8 cellular contexts compared by ENCODE assay signal in genomic region chr22:50622723-50623327, GRCh38. TPM values are rescaled to one million over a fixed set of nuclear protein-coding genes. Genes with fewer than 3 reads are reported as not detected.
DNase-seq lines count a peak whose midpoint lies in the region; ATAC-seq and TF ChIP-seq lines count a peak whose summit lies in the region.

No MANE protein-coding gene starts in this region.

- no peaks in the 10 kb centered on the region for H3K9me3 Mint-ChIP-seq in activated naive CD8-positive, alpha-beta T cell treated with anti-CD3 and anti-CD28 coated beads, Interleukin-2, amount 10 ng/mL, durations not matched to agents 7 days and 5 days

- DNase-seq in NCI-H2029 (lab: John Stamatoyannopoulos, UW) (peak; percentile 73), NCI-H524 (lab: John Stamatoyannopoulos, UW) (no peak), Right ventricle myocardium superior (no peak), GM19240 (ENCODE audit: insufficient read length, low spot score) (no peak)
- DNase-seq in activated naive CD8-positive, alpha-beta T cell treated with anti-CD3 and anti-CD28 coated beads, Interleukin-2, amount 10 ng/mL, durations not matched to agents 7 days and 5 days, result no peak

- H3K27me3 ChIP-seq in DOHH2 (ENCODE audit: control insufficient read depth, low read length), result no peaks in the 10 kb centered on the region
- H3K27me3 ChIP-seq in neutrophil, result peaks cover 6% of the 10 kb centered on the region

- intact Hi-C loops in Right ventricle myocardium superior (cut with DNase I), result loop anchor here (5.0 kb wide), 2 partner anchors 46 to 49 kb away; partner anchors contain the start of genes CPT1B and SHANK3

- TF ChIP-seq CTCF in DOHH2 (IDR thresholded peaks at IDR 0.05; ENCODE audit: low read depth, low read length, poor library complexity, severe bottlenecking), result no peak
- no peak for TF ChIP-seq CTCF in neutrophil (IDR thresholded peaks at IDR 0.05)

- peaks cover 8% of the 10 kb centered on the region for H3K79me2 ChIP-seq in DOHH2 (ENCODE audit: control insufficient read depth, low read length)

- ATAC-seq in activated naive CD8-positive, alpha-beta T cell treated with anti-CD3 and anti-CD28 coated beads, Interleukin-2, amount 10 ng/mL, durations not matched to agents 7 days and 5 days (ENCODE audit: low read depth), result no peak
- ATAC-seq in HG03460 (IDR thresholded peaks at IDR 0.05; ENCODE audit: unreplicated experiment) (no peak), Right ventricle myocardium superior (ENCODE audit: poor library complexity) (no peak)

- peak overlapping the region; percentile 85 for H3K4me2 ChIP-seq in DOHH2 (ENCODE audit: low read length)

- H4K20me1 ChIP-seq in DOHH2 (ENCODE audit: control insufficient read depth, insufficient read depth, low read depth, low read length), result no peaks in the 10 kb centered on the region

- peak overlapping the region; percentile 99 for H3K27ac Mint-ChIP-seq in activated naive CD8-positive, alpha-beta T cell treated with anti-CD3 and anti-CD28 coated beads, Interleukin-2, amount 10 ng/mL, durations not matched to agents 7 days and 5 days

- no peaks in the 10 kb centered on the region for H3K9me2 ChIP-seq in DOHH2 (replicated peaks; ENCODE audit: control insufficient read depth, low read length)

- H3K4me3 ChIP-seq in DOHH2 (ENCODE audit: low read length) (peak overlapping the region; percentile 75), neutrophil (ENCODE audit: low read depth in 1 of 2, low read length in 1 of 2) (peak overlapping the region; percentile 46 to 53)

- no peaks in the 10 kb centered on the region for H3K36me3 ChIP-seq in DOHH2 (ENCODE audit: control insufficient read depth, low read length)
- peaks cover 29% of the 10 kb centered on the region for H3K36me3 ChIP-seq in neutrophil

- peaks cover 3% of the 10 kb centered on the region for H3K36me3 Mint-ChIP-seq in activated naive CD8-positive, alpha-beta T cell treated with anti-CD3 and anti-CD28 coated beads, Interleukin-2, amount 10 ng/mL, durations not matched to agents 7 days and 5 days

- peak overlapping the region; percentile 79 for H3K27ac ChIP-seq in DOHH2 (ENCODE audit: low read depth, low read length)
- H3K27ac ChIP-seq in neutrophil, result peak overlapping the region; percentile 98

- peaks cover 46% of the 10 kb centered on the region for H3K4me1 Mint-ChIP-seq in activated naive CD8-positive, alpha-beta T cell treated with anti-CD3 and anti-CD28 coated beads, Interleukin-2, amount 10 ng/mL, durations not matched to agents 7 days and 5 days

- H3K27me3 Mint-ChIP-seq in activated naive CD8-positive, alpha-beta T cell treated with anti-CD3 and anti-CD28 coated beads, Interleukin-2, amount 10 ng/mL, durations not matched to agents 7 days and 5 days, result no peaks in the 10 kb centered on the region

- H3K4me3 Mint-ChIP-seq in activated naive CD8-positive, alpha-beta T cell treated with anti-CD3 and anti-CD28 coated beads, Interleukin-2, amount 10 ng/mL, durations not matched to agents 7 days and 5 days, result peak overlapping the region; percentile 84

- POLR2A ChIA-PET in activated naive CD8-positive, alpha-beta T cell treated with anti-CD3 and anti-CD28 coated beads, Interleukin-2, amount 10 ng/mL, durations not matched to agents 7 days and 5 days (lab: Charles Lee), result interaction anchor here (0.6 to 6.1 kb wide), 4 partner anchors 47 to 154 kb away, joined by 4 to 247 read pairs (median 47); partner anchors contain the start of genes KLHDC7B, SCO2 and TYMP

- H3K4me1 ChIP-seq in DOHH2 (ENCODE audit: control insufficient read depth, low read length) (peaks cover 41% of the 10 kb centered on the region), neutrophil (ENCODE audit: control insufficient read depth in 1 of 2, insufficient read depth in 1 of 2, low read depth in 1 of 2, low read length in 1 of 2) (peaks cover 50 to 52% of the 10 kb centered on the region in 2 experiments)

- no peaks in the 10 kb centered on the region for H3K9me3 ChIP-seq in DOHH2 (ENCODE audit: control insufficient read depth, insufficient read depth, low read length)
- no peaks in the 10 kb centered on the region for H3K9me3 ChIP-seq in neutrophil

- H3F3A ChIP-seq in DOHH2 (ENCODE audit: control insufficient read depth, insufficient read depth), result peaks cover 15% of the 10 kb centered on the region

RNA-seq across cellular contexts. Expression of gene ARSA, which starts 5.1 kb away (rescaled TPM):
- total RNA-seq in activated naive CD8-positive, alpha-beta T cell treated with anti-CD3 and anti-CD28 coated beads, Interleukin-2, amount 10 ng/mL, durations not matched to agents 7 days and 5 days, result 10 to 100 TPM; 65.2 to 65.4 TPM
- 19.1 TPM for total RNA-seq in Right ventricle myocardium superior

RNA-seq across cellular contexts. Expression of gene MAPK8IP2, which starts 22.2 kb away (rescaled TPM):
- under 1 TPM; 0.28 to 0.39 TPM for total RNA-seq in activated naive CD8-positive, alpha-beta T cell treated with anti-CD3 and anti-CD28 coated beads, Interleukin-2, amount 10 ng/mL, durations not matched to agents 7 days and 5 days
- total RNA-seq in Right ventricle myocardium superior, result 0.62 TPM

RNA-seq across cellular contexts. Expression of gene CHKB, which starts 40.2 kb away (rescaled TPM):
- 100 to 1,000 TPM; 132 to 137 TPM for total RNA-seq in activated naive CD8-positive, alpha-beta T cell treated with anti-CD3 and anti-CD28 coated beads, Interleukin-2, amount 10 ng/mL, durations not matched to agents 7 days and 5 days
- 36.0 TPM for total RNA-seq in Right ventricle myocardium superior

RNA-seq across cellular contexts. Expression of gene CPT1B, which starts 44.6 kb away (rescaled TPM):
- total RNA-seq in activated naive CD8-positive, alpha-beta T cell treated with anti-CD3 and anti-CD28 coated beads, Interleukin-2, amount 10 ng/mL, durations not matched to agents 7 days and 5 days, result 10 to 100 TPM; 85.2 to 95.4 TPM
- 402 TPM for total RNA-seq in Right ventricle myocardium superior

RNA-seq across cellular contexts. Expression of gene SHANK3, which starts 49.8 kb away (rescaled TPM):
- under 1 TPM in 1 of 2 experiments, not detected in 1; 0.06 TPM for total RNA-seq in activated naive CD8-positive, alpha-beta T cell treated with anti-CD3 and anti-CD28 coated beads, Interleukin-2, amount 10 ng/mL, durations not matched to agents 7 days and 5 days
- 19.3 TPM for total RNA-seq in Right ventricle myocardium superior
